ENCODE assay signal across 25 cellular contexts in the genomic region with DNA sequence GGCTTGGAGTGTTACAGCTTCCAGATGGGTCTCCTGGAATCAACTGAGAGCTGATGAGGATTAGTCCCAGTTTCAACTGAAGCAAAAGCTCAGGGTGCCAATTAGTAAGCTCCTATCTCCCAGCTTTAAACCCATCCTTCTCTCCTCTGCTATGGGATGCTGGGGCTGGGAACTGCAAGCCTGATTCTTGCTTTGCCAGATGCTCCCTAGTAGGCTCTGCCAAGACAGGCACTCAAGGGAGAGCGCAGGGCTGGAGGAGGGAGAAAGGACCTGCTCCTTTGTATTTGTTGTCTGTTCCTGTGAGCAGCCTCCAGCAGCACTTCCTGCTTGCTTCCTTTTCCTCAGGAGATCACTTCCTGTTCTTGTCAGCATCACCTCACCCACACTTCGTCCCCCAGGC.
DNase-seq lines count a peak whose midpoint lies in the region; ATAC-seq and TF ChIP-seq lines count a peak whose summit lies in the region.
"Had no signal": no experiment of that assay in that cellular context is flagged by ENCODE, and none has a peak within 500 bp of the region (broad histone marks: within the 10 kb centered on the region; RNA-seq: fewer than 3 reads in every experiment).

No MANE protein-coding gene starts in this region.

- H3K4me1 ChIP-seq in upper lobe of right lung = peaks cover 4% of the 10 kb centered on the region
- H3K4me1 ChIP-seq: breast epithelium, esophagus muscularis mucosa, neural progenitor cell had no signal

- TF ChIP-seq CTCF in upper lobe of right lung (IDR thresholded peaks at IDR 0.05) (no peak), coronary artery (IDR thresholded peaks at IDR 0.05) (no peak)

- no peaks in the 10 kb centered on the region for H3K9me3 ChIP-seq in upper lobe of right lung
- H3K9me3 ChIP-seq: thoracic aorta had no signal

- H3K4me3 Mint-ChIP-seq in activated naive CD8-positive, alpha-beta T cell treated with anti-CD3 and anti-CD28 coated beads for 36 hours = no peak overlapping the region
- H3K4me3 Mint-ChIP-seq in activated naive CD8-positive, alpha-beta T cell treated with anti-CD3 and anti-CD28 coated beads, Interleukin-2, amount 50 U/mL, for 24 hours = no peak overlapping the region
- H3K4me3 Mint-ChIP-seq: activated T-cell treated with anti-CD3 and anti-CD28 coated beads, Interleukin-2, amount 50 U/mL, for 72 hours; H9; neural progenitor cell; stimulated activated naive CD8-positive, alpha-beta T cell treated with anti-CD3 and anti-CD28 coated beads, Interleukin-15, Interleukin-2, amounts not matched to agents 100 ng/mL and 50 ng/mL, for 24 hours; WTC11 had no signal

- H3K9me3 Mint-ChIP-seq in activated naive CD8-positive, alpha-beta T cell treated with anti-CD3 and anti-CD28 coated beads for 36 hours = peaks cover 11% of the 10 kb centered on the region
- peaks cover 21% of the 10 kb centered on the region for H3K9me3 Mint-ChIP-seq in activated naive CD8-positive, alpha-beta T cell treated with anti-CD3 and anti-CD28 coated beads, Interleukin-2, amount 50 U/mL, for 24 hours

- H3K27me3 Mint-ChIP-seq in activated naive CD8-positive, alpha-beta T cell treated with anti-CD3 and anti-CD28 coated beads for 36 hours = no peaks in the 10 kb centered on the region
- H3K27me3 Mint-ChIP-seq in activated naive CD8-positive, alpha-beta T cell treated with anti-CD3 and anti-CD28 coated beads, Interleukin-2, amount 50 U/mL, for 24 hours = no peaks in the 10 kb centered on the region
- H3K27me3 Mint-ChIP-seq: stimulated activated naive CD8-positive, alpha-beta T cell treated with anti-CD3 and anti-CD28 coated beads, Interleukin-15, Interleukin-2, amounts not matched to agents 100 ng/mL and 50 ng/mL, for 24 hours had no signal

- H3K4me3 ChIP-seq in upper lobe of right lung = no peak overlapping the region
- no peak overlapping the region for H3K4me3 ChIP-seq in coronary artery
- H3K4me3 ChIP-seq: breast epithelium, esophagus muscularis mucosa, hepatocyte, neural progenitor cell, thoracic aorta had no signal

- H3K36me3 Mint-ChIP-seq in activated naive CD8-positive, alpha-beta T cell treated with anti-CD3 and anti-CD28 coated beads for 36 hours = peaks cover 6% of the 10 kb centered on the region
- peaks cover 5% of the 10 kb centered on the region for H3K36me3 Mint-ChIP-seq in activated naive CD8-positive, alpha-beta T cell treated with anti-CD3 and anti-CD28 coated beads, Interleukin-2, amount 50 U/mL, for 24 hours (ENCODE audit: low read depth)

- ATAC-seq in activated naive CD8-positive, alpha-beta T cell treated with anti-CD3 and anti-CD28 coated beads, Interleukin-2, amount 50 U/mL, for 24 hours = no peak
- peak; percentile 21 for ATAC-seq in upper lobe of right lung
- no peak for ATAC-seq in GM21515 (IDR thresholded peaks at IDR 0.05; ENCODE audit: unreplicated experiment)
- ATAC-seq: activated T-cell treated with anti-CD3 and anti-CD28 coated beads, Interleukin-2, amount 50 U/mL, for 72 hours; WTC11 had no signal

- H3K4me1 Mint-ChIP-seq in activated naive CD8-positive, alpha-beta T cell treated with anti-CD3 and anti-CD28 coated beads for 36 hours = no peaks in the 10 kb centered on the region
- H3K4me1 Mint-ChIP-seq in activated naive CD8-positive, alpha-beta T cell treated with anti-CD3 and anti-CD28 coated beads, Interleukin-2, amount 50 U/mL, for 24 hours = no peaks in the 10 kb centered on the region
- H3K4me1 Mint-ChIP-seq: WTC11 had no signal

- H3K27ac Mint-ChIP-seq in activated naive CD8-positive, alpha-beta T cell treated with anti-CD3 and anti-CD28 coated beads for 36 hours = peak overlapping the region; percentile 15
- H3K27ac Mint-ChIP-seq in activated naive CD8-positive, alpha-beta T cell treated with anti-CD3 and anti-CD28 coated beads, Interleukin-2, amount 50 U/mL, for 24 hours = no peak overlapping the region
- H3K27ac Mint-ChIP-seq: activated T-cell treated with anti-CD3 and anti-CD28 coated beads, Interleukin-2, amount 50 U/mL, for 72 hours; H9; progenitor cell of endocrine pancreas; stimulated activated naive CD8-positive, alpha-beta T cell treated with anti-CD3 and anti-CD28 coated beads, Interleukin-15, Interleukin-2, amounts not matched to agents 100 ng/mL and 50 ng/mL, for 24 hours; WTC11 had no signal

- intact Hi-C loops in upper lobe of right lung (cut with DNase I) = no loop called here

- H3K27me3 ChIP-seq in upper lobe of right lung = no peaks in the 10 kb centered on the region
- H3K27me3 ChIP-seq: breast epithelium, esophagus muscularis mucosa, hepatocyte, neural progenitor cell had no signal

- no peak for DNase-seq in activated naive CD8-positive, alpha-beta T cell treated with anti-CD3 and anti-CD28 coated beads for 36 hours
- no peak for DNase-seq in activated naive CD8-positive, alpha-beta T cell treated with anti-CD3 and anti-CD28 coated beads, Interleukin-2, amount 50 U/mL, for 24 hours
- peak; percentile 88 for DNase-seq in NCI-H446 treated with DMSO at 0.1 percent for 48 hours (lab: John Stamatoyannopoulos, UW)
- DNase-seq in cerebellar nuclear complex (lab: John Stamatoyannopoulos, UW) = peak; percentile 33 to 68
- no peak for DNase-seq in upper lobe of right lung
- no peak for DNase-seq in epidermal melanocyte (ENCODE audit: insufficient read length, low spot score)
- DNase-seq in coronary artery (ENCODE audit: low spot score) = no peak
- DNase-seq: activated naive CD4-positive, alpha-beta T cell; activated T-cell treated with anti-CD3 and anti-CD28 coated beads, Interleukin-2, amount 50 U/mL, for 72 hours; cortex of kidney; DMS53; H9; mammary epithelial cell; NCI-H1417 treated with DMSO at 0.1 percent for 48 hours; NCI-H510A treated with DMSO at 0.1 percent for 48 hours; T1000 had no signal

- no peaks in the 10 kb centered on the region for H3K36me3 ChIP-seq in upper lobe of right lung
- H3K36me3 ChIP-seq: breast epithelium, neural progenitor cell, thoracic aorta had no signal

- H3K27ac ChIP-seq in upper lobe of right lung (no peak overlapping the region), coronary artery (no peak overlapping the region)
- H3K27ac ChIP-seq: breast epithelium, esophagus muscularis mucosa, hepatocyte, neural progenitor cell, thoracic aorta had no signal

Comparison
In these comparisons a context has a peak if more than half of its experiments do, and no peak if none do; other contexts are left out.
1. DNase-seq: peak in NCI-H446 treated with DMSO at 0.1 percent for 48 hours (single experiment) and cerebellar nuclear complex (2 of 2); none in activated naive CD8-positive, alpha-beta T cell treated with anti-CD3 and anti-CD28 coated beads for 36 hours (single experiment), activated naive CD8-positive, alpha-beta T cell treated with anti-CD3 and anti-CD28 coated beads, Interleukin-2, amount 50 U/mL, for 24 hours (single experiment), upper lobe of right lung (single experiment), epidermal melanocyte (single experiment) and coronary artery (single experiment).